ENCODE assay signal across 9 cellular contexts in the genomic region with DNA sequence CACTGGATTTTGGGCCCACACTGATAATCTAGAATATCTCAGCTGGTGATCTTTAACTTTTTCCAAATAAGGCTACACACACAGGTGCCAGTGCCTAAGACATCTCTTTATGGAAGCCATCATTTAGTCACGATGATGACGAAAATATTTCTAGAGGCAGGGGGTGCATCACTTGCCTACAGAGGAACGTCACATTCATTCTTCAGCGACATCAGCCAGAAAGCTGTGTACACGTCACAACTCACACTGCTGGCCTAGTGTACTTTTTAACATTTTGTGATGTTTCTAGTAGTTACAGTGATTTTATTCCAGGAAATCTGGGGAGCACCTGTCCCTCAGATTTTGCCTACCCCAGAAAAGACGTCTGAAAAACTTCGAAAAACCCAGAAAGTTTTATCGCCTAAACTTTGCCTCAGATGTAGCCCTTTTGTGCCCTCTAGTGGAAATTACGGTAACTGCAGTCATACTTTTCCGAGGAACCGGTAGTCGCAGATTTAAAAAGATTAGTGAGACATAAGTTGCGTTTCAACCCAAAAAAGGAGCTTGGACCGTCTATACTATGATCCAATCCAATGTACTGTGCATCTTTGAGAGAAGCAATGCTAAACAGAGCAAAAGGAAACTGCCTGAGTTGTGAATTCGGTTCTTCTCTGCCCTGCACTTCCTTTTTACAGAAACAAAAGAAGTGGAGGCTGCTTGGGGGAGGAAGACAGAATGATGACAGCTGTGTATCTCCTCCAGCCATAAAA.
A peak's percentile ranks its signal among the peaks of the same experiment; 100 is the strongest.
DNase-seq lines count a peak whose midpoint lies in the region; ATAC-seq, FAIRE-seq and TF ChIP-seq lines count a peak whose summit lies in the region.
"Had no signal": no experiment of that assay in that cellular context is flagged by ENCODE, and none has a peak within 500 bp of the region (broad histone marks: within the 10 kb centered on the region; RNA-seq: fewer than 3 reads in every experiment).

No MANE protein-coding gene starts in this region.

- H3K4me3 ChIP-seq in LNCaP clone FGC (ENCODE audit: low read depth, low read length), result peak overlapping the region; percentile 42
- peak overlapping the region; percentile 36 for H3K4me3 ChIP-seq in brain microvascular endothelial cell (ENCODE audit: low read depth, low read length)
- peak overlapping the region; percentile 65 for H3K4me3 ChIP-seq in iPS-20b (ENCODE audit: low read length)
- peak overlapping the region in 1 of 2 donors; percentile 39 for H3K4me3 ChIP-seq in small intestine (ENCODE audit: low read depth in 1 of 2, low read length in 2 of 2)

- DNase-seq in DMS153 treated with DMSO at 0.1 percent for 48 hours (lab: John Stamatoyannopoulos, UW; ENCODE audit: unreplicated experiment) (peak; percentile 31), DMS153 (lab: John Stamatoyannopoulos, UW) (no peak), H4 (ENCODE audit: low spot score) (peak; percentile 24), LNCaP clone FGC (ENCODE audit: low read depth) (no peak), brain microvascular endothelial cell (peak; percentile 65), small intestine (peak; percentile 71)

- H3K4me1 ChIP-seq in iPS-20b (ENCODE audit: insufficient read depth, low read length) (no peaks in the 10 kb centered on the region), small intestine (ENCODE audit: control insufficient read depth in 2 of 2, insufficient read depth in 1 of 2, low read depth in 1 of 2, low read length in 1 of 2) (no peaks in the 10 kb centered on the region)

- 20 to 22% (median 20%) methylated on average over 15 of the region's 15 CpGs for WGBS in small intestine, 3 donors

- peak; percentile 75 for ATAC-seq in SK-N-SH treated with all-trans-retinoic acid at 6 μM for 48 hours

- in situ Hi-C loops in brain microvascular endothelial cell (cut with HindIII; ENCODE audit: low pct_ligation_motif_present, low sequenced_read_pairs), result no loop called here

- H3K27me3 ChIP-seq in brain microvascular endothelial cell (replicated peaks) (no peaks in the 10 kb centered on the region), iPS-20b (ENCODE audit: insufficient read depth, low read length) (no peaks in the 10 kb centered on the region), small intestine (ENCODE audit: control insufficient read depth in 2 of 2, insufficient read depth in 2 of 2, low read length in 2 of 2) (no peaks in the 10 kb centered on the region)

- no peaks in the 10 kb centered on the region for H3K36me3 ChIP-seq in brain microvascular endothelial cell (replicated peaks)
- H3K36me3 ChIP-seq in iPS-20b (ENCODE audit: insufficient read depth, low read depth, low read length), result no peaks in the 10 kb centered on the region
- H3K36me3 ChIP-seq in small intestine (ENCODE audit: control insufficient read depth in 2 of 2, insufficient read depth in 2 of 2, low read length in 2 of 2), result no peaks in the 10 kb centered on the region

- FAIRE-seq in small intestine (lab: Jason Lieb, UNC), result no peak
- FAIRE-seq: A204.1 had no signal

- H3K9ac ChIP-seq in iPS-20b (ENCODE audit: low read depth, low read length), result peak overlapping the region; percentile 72

- H3K9me3 ChIP-seq in iPS-20b (ENCODE audit: insufficient read depth, low read depth, low read length), result no peaks in the 10 kb centered on the region
- no peaks in the 10 kb centered on the region for H3K9me3 ChIP-seq in small intestine (ENCODE audit: control insufficient read depth, low read depth)

- H3K27ac ChIP-seq in brain microvascular endothelial cell (no peak overlapping the region), iPS-20b (ENCODE audit: low read length) (no peak overlapping the region), small intestine (ENCODE audit: low read depth in 1 of 2, low read length in 1 of 2) (peak overlapping the region; percentile 35 to 87)

- TF ChIP-seq CTCF in LNCaP clone FGC (IDR thresholded peaks at IDR 0.05; ENCODE audit: control insufficient read depth, extremely low read depth, insufficient read depth) (peak; percentile 83), brain microvascular endothelial cell (IDR thresholded peaks at IDR 0.05; ENCODE audit: low read depth, low read length, missing control alignments) (peak; percentile 82)

TF ChIP-seq in SK-N-SH treated with all-trans-retinoic acid at 6 μM for 48 hours, 23 proteins besides CTCF, POLR2A, EP300 and RAD21:
- TF ChIP-seq CSDC2 (CRISPR knock-in tag; IDR thresholded peaks at IDR 0.05), result no peak
- TF ChIP-seq ZC3H10 (CRISPR knock-in tag; IDR thresholded peaks at IDR 0.05), result no peak
- no peak for TF ChIP-seq OSR1 (CRISPR knock-in tag; IDR thresholded peaks at IDR 0.05)
- TF ChIP-seq ZNF8 (CRISPR knock-in tag; IDR thresholded peaks at IDR 0.05), result no peak
- no peak for TF ChIP-seq PATZ1 (CRISPR knock-in tag; IDR thresholded peaks at IDR 0.05; ENCODE audit: borderline replicate concordance)
- TF ChIP-seq ZNF565 (CRISPR knock-in tag; conservative IDR thresholded peaks at IDR 0.05; ENCODE audit: low read depth), result no peak
- TF ChIP-seq ISL1 (CRISPR knock-in tag; IDR thresholded peaks at IDR 0.05), result no peak
- no peak for TF ChIP-seq TSHZ2 (CRISPR knock-in tag; IDR thresholded peaks at IDR 0.05)
- no peak for TF ChIP-seq CSRNP3 (CRISPR knock-in tag; IDR thresholded peaks at IDR 0.05)
- TF ChIP-seq POU6F1 (CRISPR knock-in tag; IDR thresholded peaks at IDR 0.05; ENCODE audit: borderline replicate concordance, low read depth), result no peak
- TF ChIP-seq GLIS3 (CRISPR knock-in tag; IDR thresholded peaks at IDR 0.05), result no peak
- TF ChIP-seq RARB (CRISPR knock-in tag; IDR thresholded peaks at IDR 0.05), result no peak

Comparison
In these comparisons a context has a peak if more than half of its experiments do, and no peak if none do; other contexts are left out.
1. DNase-seq: peak in DMS153 treated with DMSO at 0.1 percent for 48 hours (single experiment), H4 (single experiment), brain microvascular endothelial cell (single experiment) and small intestine (single experiment); none in DMS153 (single experiment) and LNCaP clone FGC (single experiment).
2. H3K27ac ChIP-seq: peak in small intestine (2 of 2); none in brain microvascular endothelial cell (single experiment) and iPS-20b (single experiment).